28 cellular contexts compared by ENCODE assay signal in genomic region chr4:161696957-161697356, GRCh38.
DNase-seq lines count a peak whose midpoint lies in the region; FAIRE-seq and TF ChIP-seq lines count a peak whose summit lies in the region.
"Had no signal": no experiment of that assay in that cellular context is flagged by ENCODE, and none has a peak within 500 bp of the region (broad histone marks: within the 10 kb centered on the region; RNA-seq: fewer than 3 reads in every experiment).

No MANE protein-coding gene starts in this region.

- no peaks in the 10 kb centered on the region for H3K9me3 Mint-ChIP-seq in astrocyte (ENCODE audit: unreplicated experiment)
- H3K9me3 Mint-ChIP-seq: type B pancreatic cell had no signal

- H3K4me1 ChIP-seq in astrocyte (ENCODE audit: insufficient read depth, low read length): no peaks in the 10 kb centered on the region

- H3K36me3 Mint-ChIP-seq in astrocyte (ENCODE audit: low read depth, unreplicated experiment): no peaks in the 10 kb centered on the region
- H3K36me3 Mint-ChIP-seq: CD14-positive monocyte, type B pancreatic cell had no signal

- H3K27ac ChIP-seq in astrocyte (ENCODE audit: low read depth, low read length) (no peak overlapping the region), brain microvascular endothelial cell (no peak overlapping the region)
- H3K27ac ChIP-seq: epithelial cell of prostate, HL-60, neutrophil had no signal

- H3K36me3 ChIP-seq in astrocyte (ENCODE audit: insufficient read depth, low read length) (no peaks in the 10 kb centered on the region), brain microvascular endothelial cell (replicated peaks) (no peaks in the 10 kb centered on the region)
- H3K36me3 ChIP-seq: neutrophil had no signal

- in situ Hi-C loops in brain microvascular endothelial cell (cut with HindIII; ENCODE audit: low pct_ligation_motif_present, low sequenced_read_pairs): no loop called here

- no peaks in the 10 kb centered on the region for H3K9me3 ChIP-seq in astrocyte (ENCODE audit: insufficient read depth, low read depth, low read length)
- H3K9me3 ChIP-seq: neutrophil had no signal

- peaks cover 5% of the 10 kb centered on the region for H3K4me1 Mint-ChIP-seq in astrocyte (ENCODE audit: low read depth, unreplicated experiment)
- H3K4me1 Mint-ChIP-seq: CD14-positive monocyte had no signal

- no peak overlapping the region for H2AFZ ChIP-seq in astrocyte (ENCODE audit: low read depth, low read length)

- FAIRE-seq in astrocyte (lab: Jason Lieb, UNC) (no peak), urothelium cell line (lab: Jason Lieb, UNC) (no peak)
- FAIRE-seq: TTC549 had no signal

- H4K20me1 ChIP-seq in astrocyte (ENCODE audit: insufficient read depth, low read length): no peaks in the 10 kb centered on the region

- peak overlapping the region; percentile 13 for H3K27ac Mint-ChIP-seq in astrocyte (ENCODE audit: unreplicated experiment)
- H3K27ac Mint-ChIP-seq: CD14-positive monocyte; T-helper 1 cell treated with Interleukin-12 subunit alpha and Interleukin-12 subunit beta and Interleukin-4 antibody, amounts not matched to agents 30 μg/mL and 1 μg/mL, for 36 hours; type B pancreatic cell had no signal

- H3K4me3 ChIP-seq in astrocyte (ENCODE audit: insufficient read depth, low read depth, low read length): no peak overlapping the region
- no peak overlapping the region for H3K4me3 ChIP-seq in brain microvascular endothelial cell (ENCODE audit: low read depth, low read length)
- H3K4me3 ChIP-seq: lung had no signal

- no peaks in the 10 kb centered on the region for H3K27me3 ChIP-seq in astrocyte (ENCODE audit: insufficient read depth, low read length)
- H3K27me3 ChIP-seq in brain microvascular endothelial cell (replicated peaks): no peaks in the 10 kb centered on the region
- H3K27me3 ChIP-seq: neutrophil had no signal

- DNase-seq in HT1080 (ENCODE audit: low read depth) (peak; percentile 65), astrocyte (ENCODE audit: low read depth) (no peak), glomerular visceral epithelial cell (ENCODE audit: extremely low spot score) (peak; percentile 5), urothelium cell line (ENCODE audit: low spot score) (peak; percentile 47), brain microvascular endothelial cell (no peak), NCI-H1694 treated with DMSO at 0.1 percent for 48 hours (lab: John Stamatoyannopoulos, UW) (no peak)
- no peak for DNase-seq in stimulated activated naive CD4-positive, alpha-beta T cell treated with Interleukin-2 at 50 U/mL for 16 hours (lab: John Stamatoyannopoulos, UW)
- DNase-seq: activated CD4-positive, alpha-beta T cell treated with anti-CD3 and anti-CD28 coated beads, Interleukin-2, amount 50 U/mL, for 48 hours; activated naive CD4-positive, alpha-beta T cell treated with anti-CD3 and anti-CD28 coated beads, Interleukin-2, amount 50 U/mL, for 16 hours; amygdala; Calu3; caudate nucleus; IMR-90; NCI-H1105; NCI-H2029; NCI-H2227 treated with DMSO at 0.1 percent for 48 hours; NCI-H774; RPMI8226; stimulated activated CD4-positive, alpha-beta T cell treated with anti-CD3 and anti-CD28 coated beads, Interleukin-12 subunit alpha, Interleukin-12 subunit beta, amount 100 ng/mL, for 4 hours; stimulated activated CD4-positive, alpha-beta T cell treated with anti-CD3 and anti-CD28 coated beads, Interleukin-4, amount 100 ng/mL, for 1 hour had no signal

- H3K79me2 ChIP-seq in astrocyte (ENCODE audit: insufficient read depth, low read length): no peaks in the 10 kb centered on the region

- no peak overlapping the region for H3K4me2 ChIP-seq in astrocyte (ENCODE audit: low read length)

- H3K4me3 Mint-ChIP-seq in astrocyte (ENCODE audit: unreplicated experiment): no peak overlapping the region
- H3K4me3 Mint-ChIP-seq: CD14-positive monocyte; T-helper 1 cell treated with Interleukin-12 subunit alpha and Interleukin-12 subunit beta and Interleukin-4 antibody, amounts not matched to agents 30 μg/mL and 1 μg/mL, for 36 hours; type B pancreatic cell had no signal

- no peak overlapping the region for H3K9ac ChIP-seq in astrocyte (ENCODE audit: low read length)

- TF ChIP-seq CTCF in astrocyte (IDR thresholded peaks at IDR 0.05; ENCODE audit: insufficient read depth, low read depth, low read length) (no peak), brain microvascular endothelial cell (IDR thresholded peaks at IDR 0.05; ENCODE audit: low read depth, low read length, missing control alignments) (no peak)

- H3K27me3 Mint-ChIP-seq in astrocyte (ENCODE audit: low read depth, unreplicated experiment): no peaks in the 10 kb centered on the region
- H3K27me3 Mint-ChIP-seq: type B pancreatic cell had no signal

Comparison
In these comparisons a context has a peak if more than half of its experiments do, and no peak if none do; other contexts are left out.
1. DNase-seq: peak in HT1080 (single experiment), glomerular visceral epithelial cell (single experiment) and urothelium cell line (single experiment); none in astrocyte (single experiment), brain microvascular endothelial cell (single experiment), stimulated activated naive CD4-positive, alpha-beta T cell treated with Interleukin-2 at 50 U/mL for 16 hours (single experiment) and NCI-H1694 treated with DMSO at 0.1 percent for 48 hours (single experiment).